ENCODE assay signal across 15 cellular contexts in genomic region chr1:94954292-94955220, GRCh38. TPM values are rescaled to one million over a fixed set of nuclear protein-coding genes. Genes with fewer than 3 reads are reported as not detected.
A peak's percentile ranks its signal among the peaks of the same experiment; 100 is the strongest.
DNase-seq lines count a peak whose midpoint lies in the region; ATAC-seq, FAIRE-seq and TF ChIP-seq lines count a peak whose summit lies in the region.
"Had no signal": no experiment of that assay in that cellular context is flagged by ENCODE, and none has a peak within 500 bp of the region (broad histone marks: within the 10 kb centered on the region; RNA-seq: fewer than 3 reads in every experiment).

No MANE protein-coding gene starts in this region.

- H3K27me3 Mint-ChIP-seq in H9 (ENCODE audit: low read depth): no peaks in the 10 kb centered on the region
- peaks cover 4% of the 10 kb centered on the region for H3K27me3 Mint-ChIP-seq in endothelial cell (ENCODE audit: unreplicated experiment)
- H3K27me3 Mint-ChIP-seq: stimulated activated memory B cell treated with anti-CD40 and anti-IgM and Interleukin-4, amounts not matched to agents 10 μg/mL and 1 μg/mL and 100 μg/mL, for 72 hours had no signal

- H3K27me3 ChIP-seq in H9 (ENCODE audit: insufficient read depth, low read length): no peaks in the 10 kb centered on the region

- no peak overlapping the region for H3K4me3 ChIP-seq in kidney (ENCODE audit: low read length in 2 of 2)

- H3K36me3 ChIP-seq in kidney (ENCODE audit: control insufficient read depth in 1 of 2, insufficient read depth in 2 of 2, low read length in 2 of 2): no peaks in the 10 kb centered on the region

- no peak overlapping the region for H2BK15ac ChIP-seq in H9 (ENCODE audit: low read depth, low read length)

- H2AK5ac ChIP-seq in H9 (ENCODE audit: insufficient read length, low read length): no peak overlapping the region

- no peak overlapping the region for H2BK120ac ChIP-seq in H9 (ENCODE audit: low read depth, low read length, poor library complexity, severe bottlenecking)

- H3K9me3 Mint-ChIP-seq in H9: no peaks in the 10 kb centered on the region
- H3K9me3 Mint-ChIP-seq in endothelial cell (ENCODE audit: unreplicated experiment): no peaks in the 10 kb centered on the region
- H3K9me3 Mint-ChIP-seq: stimulated activated memory B cell treated with anti-CD40 and anti-IgM and Interleukin-4, amounts not matched to agents 10 μg/mL and 1 μg/mL and 100 μg/mL, for 72 hours had no signal

- H3K4me3 Mint-ChIP-seq in H9: no peak overlapping the region
- peak overlapping the region; percentile 66 for H3K4me3 Mint-ChIP-seq in endothelial cell (ENCODE audit: unreplicated experiment)
- H3K4me3 Mint-ChIP-seq: HFFc6; stimulated activated memory B cell treated with anti-CD40 and anti-IgM and Interleukin-4, amounts not matched to agents 10 μg/mL and 1 μg/mL and 100 μg/mL, for 72 hours had no signal

- no peak overlapping the region for H4K91ac ChIP-seq in H9 (ENCODE audit: insufficient read length, low read depth, low read length)

- H4K8ac ChIP-seq in H9 (replicated peaks; ENCODE audit: insufficient read length, low read depth, low read length): no peak overlapping the region

- intact Hi-C loops in kidney (cut with DNase I) (no loop called here), sciatic nerve (cut with DNase I) (no loop called here)

- H3K27ac Mint-ChIP-seq in H9 (peak overlapping the region in 2 of 3 experiments; percentile 8 to 50; a peak in 4 of 7 replicates), endothelial cell (ENCODE audit: unreplicated experiment) (peak overlapping the region; percentile 55)
- H3K27ac Mint-ChIP-seq: HFFc6; stimulated activated memory B cell treated with anti-CD40 and anti-IgM and Interleukin-4, amounts not matched to agents 10 μg/mL and 1 μg/mL and 100 μg/mL, for 72 hours had no signal

- H3K4me2 ChIP-seq in H9 (ENCODE audit: insufficient read depth, insufficient read length, low read length): no peak overlapping the region

- H3K56ac ChIP-seq in H9 (ENCODE audit: insufficient read length, low read depth, low read length): no peak overlapping the region

- no peak for TF ChIP-seq CTCF in H9 (conservative IDR thresholded peaks at IDR 0.05)
- no peak for TF ChIP-seq CTCF in endothelial cell (IDR thresholded peaks at IDR 0.05; ENCODE audit: unreplicated experiment)
- TF ChIP-seq CTCF in kidney (IDR thresholded peaks at IDR 0.05; ENCODE audit: borderline replicate concordance, extremely low read depth, insufficient read depth): no peak
- TF ChIP-seq CTCF in GM13976 (IDR thresholded peaks at IDR 0.05; ENCODE audit: borderline replicate concordance, control extremely low read depth, extremely low read depth, insufficient read depth, missing control alignments): no peak

- H2BK20ac ChIP-seq in H9 (ENCODE audit: low read depth, low read length, poor library complexity, severe bottlenecking): no peak overlapping the region

- H3K23ac ChIP-seq in H9 (ENCODE audit: insufficient read length, low read depth, low read length): no peak overlapping the region

- no peak overlapping the region for H3T11ph ChIP-seq in H9 (ENCODE audit: low read length)

- no peak overlapping the region for H3K4ac ChIP-seq in H9 (ENCODE audit: low read depth, low read length)

- in situ Hi-C loops in GM13976 (cut with MboI; ENCODE audit: low sequenced_read_pairs, unreplicated experiment): no loop called here

- H3K79me2 ChIP-seq in H9 (ENCODE audit: insufficient read depth, low read length): no peaks in the 10 kb centered on the region

- no peak overlapping the region for H3K9ac ChIP-seq in H9 (ENCODE audit: extremely low read depth, insufficient read length, low read length)
- no peak overlapping the region for H3K9ac ChIP-seq in kidney (ENCODE audit: low read length in 2 of 2)

- H3K79me1 ChIP-seq in H9 (ENCODE audit: insufficient read depth, low read depth, low read length, poor library complexity, severe bottlenecking): no peaks in the 10 kb centered on the region

- no peak overlapping the region for H3K14ac ChIP-seq in H9 (ENCODE audit: insufficient read depth, low read length)

- ATAC-seq in sciatic nerve: peak; percentile 51
- no peak for ATAC-seq in HG03521 (IDR thresholded peaks at IDR 0.05; ENCODE audit: unreplicated experiment)
- ATAC-seq: stimulated activated memory B cell treated with anti-CD40 and anti-IgM and Interleukin-4, amounts not matched to agents 10 μg/mL and 1 μg/mL and 100 μg/mL, for 72 hours had no signal

- no peaks in the 10 kb centered on the region for H3K23me2 ChIP-seq in H9 (ENCODE audit: insufficient read length, low read depth, low read length, poor library complexity, severe bottlenecking)

- no peak for DNase-seq in H9
- DNase-seq in endothelial cell (ENCODE audit: low spot score): no peak
- no peak for DNase-seq in kidney
- no peak for DNase-seq in sciatic nerve (ENCODE audit: low spot score)
- no peak for DNase-seq in GM13976 (ENCODE audit: low spot score)
- DNase-seq in GM19238 (ENCODE audit: insufficient read length, low spot score): no peak
- DNase-seq in DMS153 treated with DMSO at 0.1 percent for 48 hours (lab: John Stamatoyannopoulos, UW; ENCODE audit: unreplicated experiment): no peak
- DNase-seq: activated gamma-delta T cell, HFFc6, mammary epithelial cell, NCI-H2081 treated with DMSO at 0.1 percent for 48 hours, NCI-H748 treated with DMSO at 0.1 percent for 48 hours, RPMI8226 had no signal

- peaks cover 3% of the 10 kb centered on the region; the same call in 1 of the 2 replicates for H3K4me1 ChIP-seq in H9 (ENCODE audit: insufficient read depth, low read length)
- peaks cover 17 to 18% of the 10 kb centered on the region in 2 donors for H3K4me1 ChIP-seq in kidney (ENCODE audit: control insufficient read depth in 1 of 2, insufficient read depth in 1 of 2, low read depth in 1 of 2, low read length in 2 of 2)

- H4K5ac ChIP-seq in H9 (ENCODE audit: insufficient read length, low read depth, low read length): no peak overlapping the region

- H2AFZ ChIP-seq in H9 (ENCODE audit: low read length): no peak overlapping the region

- no peak overlapping the region for H2BK12ac ChIP-seq in H9 (ENCODE audit: insufficient read length, low read depth, low read length)

- H3K36me3 Mint-ChIP-seq in H9 (ENCODE audit: insufficient read depth in 1 of 3, low read depth in 3 of 3) (peaks cover 0 to 4% (median 0%) of the 10 kb centered on the region in 3 experiments; a peak in 1 of 7 replicates), endothelial cell (ENCODE audit: low read depth, unreplicated experiment) (no peaks in the 10 kb centered on the region)
- H3K36me3 Mint-ChIP-seq: stimulated activated memory B cell treated with anti-CD40 and anti-IgM and Interleukin-4, amounts not matched to agents 10 μg/mL and 1 μg/mL and 100 μg/mL, for 72 hours had no signal

- H3K27ac ChIP-seq in H9 (ENCODE audit: insufficient read length, low read depth, low read length): no peak overlapping the region
- peak overlapping the region; percentile 55 to 67 for H3K27ac ChIP-seq in kidney (ENCODE audit: low read depth in 2 of 2, low read length in 2 of 2)

- no peaks in the 10 kb centered on the region for H4K20me1 ChIP-seq in H9 (ENCODE audit: control insufficient read depth, insufficient read depth, insufficient read length)

- FAIRE-seq in kidney (lab: Jason Lieb, UNC): no peak

- no CpG with 5 or more reads among the region's 9 CpGs for WGBS in H9 (ENCODE audit: extremely low coverage, insufficient read length, low lambda C conversion rate)

- peaks cover 14 to 16% of the 10 kb centered on the region in 2 experiments for H3K4me1 Mint-ChIP-seq in H9
- peaks cover 29% of the 10 kb centered on the region for H3K4me1 Mint-ChIP-seq in endothelial cell (ENCODE audit: unreplicated experiment)
- H3K4me1 Mint-ChIP-seq: stimulated activated memory B cell treated with anti-CD40 and anti-IgM and Interleukin-4, amounts not matched to agents 10 μg/mL and 1 μg/mL and 100 μg/mL, for 72 hours had no signal

- H2BK5ac ChIP-seq in H9 (ENCODE audit: insufficient read length, low read length): no peak overlapping the region

- no peak overlapping the region for H3K18ac ChIP-seq in H9 (ENCODE audit: insufficient read length, low read depth, low read length)

- H3K9me3 ChIP-seq in H9 (ENCODE audit: control insufficient read depth, low read depth, low read length): no peaks in the 10 kb centered on the region
- H3K9me3 ChIP-seq in kidney (ENCODE audit: control insufficient read depth in 1 of 2, low read length in 2 of 2): no peaks in the 10 kb centered on the region

RNA-seq across cellular contexts. Expression of gene CNN3, which starts 27.6 kb away (rescaled TPM):
- total RNA-seq in H9 (2021): 265 and 279 TPM in 2 replicates
- 596 TPM for total RNA-seq in endothelial cell (ENCODE audit: unreplicated experiment)
- 291 TPM for total RNA-seq in kidney
- 232 TPM for polyA plus RNA-seq in kidney (ENCODE audit: insufficient read depth, low read depth, low replicate concordance)
- total RNA-seq in sciatic nerve: 419 TPM
